Comparison of ENCODE assay signal across 8 cellular contexts in the genomic region with DNA sequence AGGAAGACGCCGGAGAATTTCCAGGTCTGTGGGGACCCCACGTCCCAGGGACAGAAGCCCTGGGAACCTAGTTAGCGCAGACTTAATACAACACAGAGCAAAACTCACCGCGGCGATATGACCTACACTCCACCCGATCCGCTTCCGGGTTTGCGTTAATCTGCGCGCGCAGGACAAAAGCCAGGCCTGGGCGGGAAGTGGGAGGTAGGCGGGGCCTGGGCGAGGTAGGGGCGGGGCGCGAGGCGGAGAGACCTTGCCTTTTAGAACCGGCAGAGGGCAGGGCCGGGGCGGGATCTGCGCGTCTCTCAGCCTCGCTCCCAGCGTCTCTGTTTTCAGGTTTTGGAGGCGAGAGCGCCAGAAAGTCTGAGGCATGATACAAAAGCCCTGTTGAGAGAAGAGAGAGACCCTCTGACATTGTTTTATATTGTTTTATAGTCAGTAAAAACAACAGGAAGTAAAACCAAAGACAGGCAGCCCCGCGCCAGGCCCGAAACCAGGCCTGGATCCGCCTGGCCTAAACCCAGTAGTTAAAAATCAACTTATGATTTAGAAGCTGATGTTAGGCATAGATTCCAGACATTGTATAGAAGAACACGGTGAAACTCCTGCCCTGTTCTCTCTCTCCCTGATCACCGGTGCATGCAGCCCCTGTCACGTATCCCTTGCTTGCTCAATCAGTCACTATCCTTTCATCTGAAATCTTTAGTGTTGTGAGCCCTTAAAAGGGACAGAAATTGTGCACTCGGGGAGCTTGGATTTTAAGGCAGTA. TPM values are rescaled to one million over a fixed set of nuclear protein-coding genes. Genes with fewer than 3 reads are reported as not detected.
DNase-seq lines count a peak whose midpoint lies in the region; ATAC-seq and TF ChIP-seq lines count a peak whose summit lies in the region.

A gene (minus strand): TSS at position 152 of the 769 bp plus-strand sequence. CDS start 19,150 bp downstream, outside the sequence.

- TF ChIP-seq CTCF in AG04450 (IDR thresholded peaks at IDR 0.05; ENCODE audit: low read depth, low read length) (peak; percentile 75), WTC11 (IDR thresholded peaks at IDR 0.05) (peak; percentile 38; the same call in 1 of the 2 replicates), cardiac fibroblast (IDR thresholded peaks at IDR 0.05; ENCODE audit: low read depth, low read length) (peak; percentile 58)

- DNase-seq in AG04450 (ENCODE audit: low read depth, low spot score): peak; percentile 85
- peak; percentile 72 for DNase-seq in NCI-H2227 treated with DMSO at 0.1 percent for 48 hours (lab: John Stamatoyannopoulos, UW)
- DNase-seq in WTC11 (ENCODE audit: low spot score): peak; percentile 99
- DNase-seq in cardiac fibroblast (ENCODE audit: low read depth in 2 of 2): peak; percentile 96
- peak; percentile 99 for DNase-seq in immature natural killer cell
- peak; percentile 86 for DNase-seq in smooth muscle cell of the brain vasculature (ENCODE audit: low read depth, low spot score)

- H3K27me3 Mint-ChIP-seq in WTC11 (ENCODE audit: low read depth): peaks cover 11% of the 10 kb centered on the region
- peaks cover 4 to 7% (median 6%) of the 10 kb centered on the region in 3 donors for H3K27me3 Mint-ChIP-seq in immature natural killer cell (ENCODE audit: low read depth in 3 of 3)

- H3K4me3 ChIP-seq in AG04450 (ENCODE audit: low read depth, low read length): peak within 1 kb of the TSS; percentile 87
- peak within 1 kb of the TSS; percentile 81 to 84 for H3K4me3 ChIP-seq in cardiac fibroblast (replicated peaks in 1 of 2; ENCODE audit: low read depth in 2 of 2, low read length in 2 of 2)

- POLR2A ChIA-PET in AG04450 (lab: Yijun Ruan, JAX) (no interaction called here), WTC11 (lab: Charles Lee) (interaction anchor here (1.1 kb wide), 1 partner anchor 208 kb away, joined by 3 read pairs; a partner anchor contains a TSS)

- CTCF ChIA-PET in AG04450 (lab: Charles Lee): interaction anchor here (0.6 to 0.8 kb wide), 3 partner anchors 10 to 836 kb away, joined by 3 to 4 read pairs (median 4); no protein-coding TSS in a partner anchor
- CTCF ChIA-PET in WTC11 (lab: Charles Lee): interaction anchor here (0.7 to 1.6 kb wide), 6 partner anchors 14 to 259 kb away, joined by 3 to 5 read pairs (median 4); a partner anchor contains a TSS

- H3K4me3 Mint-ChIP-seq in WTC11 (peak within 1 kb of the TSS; percentile 89), immature natural killer cell (peak within 1 kb of the TSS; percentile 91 to 96 (median 94))

- H3K9me3 Mint-ChIP-seq in WTC11 (peaks cover 6% of the 10 kb centered on the region; the same call in 1 of the 2 replicates), immature natural killer cell (no peaks in the 10 kb centered on the region)

- H3K36me3 Mint-ChIP-seq in WTC11 (no peaks in the 10 kb centered on the region), immature natural killer cell (peaks cover 0 to 3% (median 0%) of the 10 kb centered on the region in 3 donors)

- peak within 1 kb of the TSS; percentile 81 for H3K27ac ChIP-seq in AG04450 (ENCODE audit: low read depth, low read length)

- H3K27ac Mint-ChIP-seq in WTC11 (peak within 1 kb of the TSS; percentile 100), immature natural killer cell (peak within 1 kb of the TSS; percentile 89 to 97 (median 96))

- H3K9me3 ChIP-seq in AG04450 (ENCODE audit: control insufficient read depth, insufficient read depth, low read length): peaks cover 31% of the 10 kb centered on the region

- ATAC-seq in GM18873 (IDR thresholded peaks at IDR 0.05; ENCODE audit: low FRiP score, unreplicated experiment) (peak; percentile 81), HG03139 (IDR thresholded peaks at IDR 0.05; ENCODE audit: unreplicated experiment) (peak; percentile 83), WTC11 (peak; percentile 85)

- no peaks in the 10 kb centered on the region for H3K27me3 ChIP-seq in AG04450 (ENCODE audit: control insufficient read depth, insufficient read depth, low read length)

- peaks cover 47% of the 10 kb centered on the region for H3K4me1 Mint-ChIP-seq in WTC11
- peaks cover 23 to 30% of the 10 kb centered on the region in 2 donors for H3K4me1 Mint-ChIP-seq in immature natural killer cell

TF ChIP-seq in WTC11, 78 proteins besides CTCF, POLR2A, EP300 and RAD21:
- TF ChIP-seq SP1 (CRISPR knock-in tag; conservative IDR thresholded peaks at IDR 0.05) (peak; percentile 90), JUN (CRISPR knock-in tag; IDR thresholded peaks at IDR 0.05) (no peak)
- TF ChIP-seq, protein P1, sequence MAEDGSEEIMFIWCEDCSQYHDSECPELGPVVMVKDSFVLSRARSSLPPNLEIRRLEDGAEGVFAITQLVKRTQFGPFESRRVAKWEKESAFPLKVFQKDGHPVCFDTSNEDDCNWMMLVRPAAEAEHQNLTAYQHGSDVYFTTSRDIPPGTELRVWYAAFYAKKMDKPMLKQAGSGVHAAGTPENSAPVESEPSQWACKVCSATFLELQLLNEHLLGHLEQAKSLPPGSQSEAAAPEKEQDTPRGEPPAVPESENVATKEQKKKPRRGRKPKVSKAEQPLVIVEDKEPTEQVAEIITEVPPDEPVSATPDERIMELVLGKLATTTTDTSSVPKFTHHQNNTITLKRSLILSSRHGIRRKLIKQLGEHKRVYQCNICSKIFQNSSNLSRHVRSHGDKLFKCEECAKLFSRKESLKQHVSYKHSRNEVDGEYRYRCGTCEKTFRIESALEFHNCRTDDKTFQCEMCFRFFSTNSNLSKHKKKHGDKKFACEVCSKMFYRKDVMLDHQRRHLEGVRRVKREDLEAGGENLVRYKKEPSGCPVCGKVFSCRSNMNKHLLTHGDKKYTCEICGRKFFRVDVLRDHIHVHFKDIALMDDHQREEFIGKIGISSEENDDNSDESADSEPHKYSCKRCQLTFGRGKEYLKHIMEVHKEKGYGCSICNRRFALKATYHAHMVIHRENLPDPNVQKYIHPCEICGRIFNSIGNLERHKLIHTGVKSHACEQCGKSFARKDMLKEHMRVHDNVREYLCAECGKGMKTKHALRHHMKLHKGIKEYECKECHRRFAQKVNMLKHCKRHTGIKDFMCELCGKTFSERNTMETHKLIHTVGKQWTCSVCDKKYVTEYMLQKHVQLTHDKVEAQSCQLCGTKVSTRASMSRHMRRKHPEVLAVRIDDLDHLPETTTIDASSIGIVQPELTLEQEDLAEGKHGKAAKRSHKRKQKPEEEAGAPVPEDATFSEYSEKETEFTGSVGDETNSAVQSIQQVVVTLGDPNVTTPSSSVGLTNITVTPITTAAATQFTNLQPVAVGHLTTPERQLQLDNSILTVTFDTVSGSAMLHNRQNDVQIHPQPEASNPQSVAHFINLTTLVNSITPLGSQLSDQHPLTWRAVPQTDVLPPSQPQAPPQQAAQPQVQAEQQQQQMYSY (CRISPR knock-in tag; IDR thresholded peaks at IDR 0.05): 0 out of 2 replicates have a peak, but pooled peaks have one; percentile 39
- TF ChIP-seq, protein P2, sequence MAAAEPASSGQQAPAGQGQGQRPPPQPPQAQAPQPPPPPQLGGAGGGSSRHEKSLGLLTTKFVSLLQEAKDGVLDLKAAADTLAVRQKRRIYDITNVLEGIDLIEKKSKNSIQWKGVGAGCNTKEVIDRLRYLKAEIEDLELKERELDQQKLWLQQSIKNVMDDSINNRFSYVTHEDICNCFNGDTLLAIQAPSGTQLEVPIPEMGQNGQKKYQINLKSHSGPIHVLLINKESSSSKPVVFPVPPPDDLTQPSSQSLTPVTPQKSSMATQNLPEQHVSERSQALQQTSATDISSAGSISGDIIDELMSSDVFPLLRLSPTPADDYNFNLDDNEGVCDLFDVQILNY (CRISPR knock-in tag; IDR thresholded peaks at IDR 0.05): peak; percentile 89
- TF ChIP-seq, protein P3, sequence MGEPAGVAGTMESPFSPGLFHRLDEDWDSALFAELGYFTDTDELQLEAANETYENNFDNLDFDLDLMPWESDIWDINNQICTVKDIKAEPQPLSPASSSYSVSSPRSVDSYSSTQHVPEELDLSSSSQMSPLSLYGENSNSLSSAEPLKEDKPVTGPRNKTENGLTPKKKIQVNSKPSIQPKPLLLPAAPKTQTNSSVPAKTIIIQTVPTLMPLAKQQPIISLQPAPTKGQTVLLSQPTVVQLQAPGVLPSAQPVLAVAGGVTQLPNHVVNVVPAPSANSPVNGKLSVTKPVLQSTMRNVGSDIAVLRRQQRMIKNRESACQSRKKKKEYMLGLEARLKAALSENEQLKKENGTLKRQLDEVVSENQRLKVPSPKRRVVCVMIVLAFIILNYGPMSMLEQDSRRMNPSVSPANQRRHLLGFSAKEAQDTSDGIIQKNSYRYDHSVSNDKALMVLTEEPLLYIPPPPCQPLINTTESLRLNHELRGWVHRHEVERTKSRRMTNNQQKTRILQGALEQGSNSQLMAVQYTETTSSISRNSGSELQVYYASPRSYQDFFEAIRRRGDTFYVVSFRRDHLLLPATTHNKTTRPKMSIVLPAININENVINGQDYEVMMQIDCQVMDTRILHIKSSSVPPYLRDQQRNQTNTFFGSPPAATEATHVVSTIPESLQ (CRISPR knock-in tag; IDR thresholded peaks at IDR 0.05): no peak
TF ChIP-seq in WTC11: peak in this region for 3.

RNA-seq across cellular contexts. Expression of the gene that starts here (rescaled TPM):
- polyA plus RNA-seq in AG04450 (2011; rRNA removed) (7.2 and 7.5 TPM in 2 replicates), immature natural killer cell (10 to 100 TPM; 18.4 to 75.2 (median 27.4) TPM)
- polyA minus RNA-seq in AG04450 (2011; rRNA and poly(A)+ RNA removed): 14.0 and 21.1 TPM in 2 replicates
- total RNA-seq in WTC11 (2021): 18.0 to 22.4 TPM (median 19.9 TPM) in 3 replicates

Comparison
In these comparisons a context has a peak if more than half of its experiments do, and no peak if none do; other contexts are left out.
1. Peak in every context shown above with its lines: DNase-seq, ATAC-seq, H3K4me3 ChIP-seq and H3K27ac ChIP-seq.